ENCODE assay signal across 3 cellular contexts in the genomic region with DNA sequence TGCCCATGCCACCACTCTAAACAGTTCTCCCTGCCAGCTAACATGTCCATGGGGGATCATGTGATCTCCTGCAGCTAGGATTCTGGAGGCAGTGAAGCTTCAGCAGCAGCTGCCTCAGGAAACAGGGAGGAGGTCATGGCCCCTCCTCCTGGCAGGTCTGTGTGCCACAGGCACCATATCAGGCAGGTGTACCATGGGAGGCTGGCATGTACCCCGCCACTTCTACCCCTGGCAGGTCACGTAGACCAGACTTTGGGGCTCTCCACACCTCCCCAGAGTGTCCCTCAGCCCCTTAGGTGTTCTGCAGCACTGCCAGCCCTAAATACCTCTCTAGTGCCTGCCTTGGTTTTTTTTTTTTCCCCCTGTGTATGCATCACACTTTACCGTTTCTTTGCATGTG.
"Had no signal": no experiment of that assay in that cellular context is flagged by ENCODE, and none has a peak within 500 bp of the region (broad histone marks: within the 10 kb centered on the region; RNA-seq: fewer than 3 reads in every experiment).

No MANE protein-coding gene starts in this region.

- H3K4me3 ChIP-seq: GM12878 had no signal

- DNase-seq: GDM1, GF-D8 had no signal
